Comparison of ENCODE assay signal across 12 cellular contexts in the genomic region with DNA sequence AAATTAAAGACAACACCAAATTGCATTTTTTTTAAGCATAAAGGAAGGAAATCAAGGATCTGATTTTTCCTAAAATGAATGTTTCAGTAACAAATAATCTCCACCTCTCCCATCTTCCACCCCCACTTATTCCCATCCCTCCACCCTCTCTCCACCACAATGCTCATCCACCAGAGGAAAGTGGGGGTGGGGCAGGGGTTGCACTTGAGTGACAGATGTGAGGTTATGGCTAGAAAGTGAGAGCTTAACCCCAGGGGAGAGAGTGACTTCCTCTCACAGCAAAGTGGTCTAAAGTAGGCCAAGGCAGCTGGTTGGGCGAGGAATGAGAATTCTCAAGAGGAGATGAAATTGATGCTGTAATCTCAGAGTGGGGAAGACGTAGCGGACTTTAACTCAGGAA.
A peak's percentile ranks its signal among the peaks of the same experiment; 100 is the strongest.
DNase-seq lines count a peak whose midpoint lies in the region; ATAC-seq, FAIRE-seq and TF ChIP-seq lines count a peak whose summit lies in the region.
"Had no signal": no experiment of that assay in that cellular context is flagged by ENCODE, and none has a peak within 500 bp of the region (broad histone marks: within the 10 kb centered on the region; RNA-seq: fewer than 3 reads in every experiment).

No MANE protein-coding gene starts in this region.

- TF ChIP-seq POLR2A in GM12892 (IDR thresholded peaks at IDR 0.05; ENCODE audit: low read depth, low read length), result no peak

- ATAC-seq in GM21619 (IDR thresholded peaks at IDR 0.05; ENCODE audit: unreplicated experiment) (peak; percentile 73), left ventricle myocardium superior (peak; percentile 78)

- DNase-seq in GM12892 (ENCODE audit: insufficient read length) (no peak), NCI-H1436 treated with DMSO at 0.1 percent for 48 hours (lab: John Stamatoyannopoulos, UW) (peak; percentile 21), left ventricle myocardium superior (peak; percentile 44), SKM-1 treated with dmso at 0.1 percent for 144 hours (lab: John Stamatoyannopoulos, UW; ENCODE audit: unreplicated experiment) (no peak), SKM-1 (lab: John Stamatoyannopoulos, UW; ENCODE audit: unreplicated experiment) (no peak), 8988T (no peak), cerebellum (ENCODE audit: low spot score) (no peak)
- DNase-seq: activated CD4-positive, alpha-beta T cell treated with anti-CD3 and anti-CD28 coated beads, Interleukin-2, amount 50 U/mL, for 48 hours; NCI-H2081 treated with DMSO at 0.1 percent for 48 hours had no signal

- peak; percentile 72 for FAIRE-seq in GM12892 (lab: Jason Lieb, UNC)
- FAIRE-seq: endothelial cell of umbilical vein, islet of Langerhans had no signal

- intact Hi-C loops in left ventricle myocardium superior (cut with micrococcal nuclease), result no loop called here

Comparison
In these comparisons a context has a peak if more than half of its experiments do, and no peak if none do; other contexts are left out.
1. DNase-seq: peak in NCI-H1436 treated with DMSO at 0.1 percent for 48 hours (single experiment) and left ventricle myocardium superior (single experiment); none in GM12892 (single experiment), SKM-1 treated with dmso at 0.1 percent for 144 hours (single experiment), SKM-1 (single experiment), 8988T (single experiment) and cerebellum (single experiment).